ENCODE assay signal across 26 cellular contexts in genomic region chr6:162934844-162935243, GRCh38.
"Had no signal": no experiment of that assay in that cellular context is flagged by ENCODE, and none has a peak within 500 bp of the region (broad histone marks: within the 10 kb centered on the region; RNA-seq: fewer than 3 reads in every experiment).

No MANE protein-coding gene starts in this region.

- FAIRE-seq: islet of Langerhans, keratinocyte had no signal

- H3K4me3 Mint-ChIP-seq: mesothelial cell of epicardium, naive B cell had no signal

- ATAC-seq: esophagus mucosa, gastrocnemius medialis, heart right ventricle, left cardiac atrium, left lung, left ventricle myocardium superior, lower lobe of right lung, mucosa of descending colon had no signal

- H3K36me3 ChIP-seq: esophagus squamous epithelium, gastrocnemius medialis, heart right ventricle, left lung, lower lobe of right lung had no signal

- H3K27me3 ChIP-seq: dorsolateral prefrontal cortex, esophagus squamous epithelium, gastrocnemius medialis, heart right ventricle, left lung had no signal

- H3K27ac ChIP-seq: coronary artery, dorsolateral prefrontal cortex, epithelial cell of prostate, esophagus squamous epithelium, gastrocnemius medialis, heart right ventricle, left lung, lower lobe of right lung had no signal

- H3K27ac Mint-ChIP-seq: mesothelial cell of epicardium had no signal

- H3K27me3 Mint-ChIP-seq: naive B cell had no signal

- DNase-seq: dermis blood vessel endothelial cell; dorsolateral prefrontal cortex; effector CD4-positive, alpha-beta T cell; effector memory CD4-positive, alpha-beta T cell; erythroblast; esophagus squamous epithelium; foreskin fibroblast; foreskin melanocyte; gastrocnemius medialis; glutamatergic neuron; head of caudate nucleus; heart right ventricle; hippocampal formation; left cardiac atrium; left lung; left ventricle myocardium superior; lower lobe of right lung; mesenchymal stem cell; mucosa of descending colon; naive B cell had no signal

- H3K4me3 ChIP-seq: coronary artery, dorsolateral prefrontal cortex, esophagus squamous epithelium, gastrocnemius medialis, heart right ventricle, left lung, lower lobe of right lung, mucosa of descending colon had no signal

- H3K4me1 ChIP-seq: esophagus squamous epithelium, gastrocnemius medialis, heart right ventricle, left lung, lower lobe of right lung had no signal

- H3K4me1 Mint-ChIP-seq: mesothelial cell of epicardium, naive B cell had no signal
